In genomic region chr6:36032245-36032644, GRCh38 we compare ENCODE assay signal across 1 cellular context.
TF ChIP-seq lines count a peak whose summit lies in the region.

No MANE protein-coding gene starts in this region.

TF ChIP-seq in HepG2, 621 proteins besides CTCF, POLR2A, EP300 and RAD21:
- no peak for TF ChIP-seq SIN3B (IDR thresholded peaks at IDR 0.05; ENCODE audit: low read length)
- TF ChIP-seq ZNF335 (CRISPR knock-in tag; IDR thresholded peaks at IDR 0.05), result no peak
- TF ChIP-seq ZMYM4 (CRISPR knock-in tag; IDR thresholded peaks at IDR 0.05), result no peak
- no peak for TF ChIP-seq ZBTB46 (CRISPR knock-in tag; IDR thresholded peaks at IDR 0.05; ENCODE audit: borderline replicate concordance)
- TF ChIP-seq, protein P1, sequence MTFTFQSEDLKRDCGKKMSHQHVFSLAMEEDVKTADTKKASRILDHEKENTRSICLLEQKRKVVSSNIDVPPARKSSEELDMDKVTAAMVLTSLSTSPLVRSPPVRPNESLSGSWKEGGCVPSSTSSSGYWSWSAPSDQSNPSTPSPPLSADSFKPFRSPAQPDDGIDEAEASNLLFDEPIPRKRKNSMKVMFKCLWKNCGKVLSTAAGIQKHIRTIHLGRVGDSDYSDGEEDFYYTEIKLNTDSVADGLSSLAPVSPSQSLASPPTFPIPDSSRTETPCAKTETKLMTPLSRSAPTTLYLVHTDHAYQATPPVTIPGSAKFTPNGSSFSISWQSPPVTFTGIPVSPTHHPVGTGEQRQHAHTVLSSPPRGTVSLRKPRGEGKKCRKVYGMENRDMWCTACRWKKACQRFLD (CRISPR knock-in tag; IDR thresholded peaks at IDR 0.05; ENCODE audit: borderline replicate concordance), result no peak
- TF ChIP-seq, protein P2, sequence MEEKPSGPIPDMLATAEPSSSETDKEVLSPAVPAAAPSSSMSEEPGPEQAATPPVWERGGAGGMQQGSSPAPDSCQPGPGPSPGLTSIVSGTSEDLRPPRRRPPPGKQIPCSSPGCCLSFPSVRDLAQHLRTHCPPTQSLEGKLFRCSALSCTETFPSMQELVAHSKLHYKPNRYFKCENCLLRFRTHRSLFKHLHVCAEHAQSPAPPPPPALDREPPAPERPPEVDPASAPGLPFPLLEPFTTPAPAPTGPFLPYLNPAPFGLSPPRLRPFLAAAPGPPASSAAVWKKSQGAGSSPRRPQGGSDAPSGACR (CRISPR knock-in tag; IDR thresholded peaks at IDR 0.05), result no peak
- TF ChIP-seq ZZZ3 (CRISPR knock-in tag; IDR thresholded peaks at IDR 0.05; ENCODE audit: borderline replicate concordance), result no peak
- TF ChIP-seq PLSCR1 (CRISPR knock-in tag; IDR thresholded peaks at IDR 0.05; ENCODE audit: borderline replicate concordance), result no peak
- TF ChIP-seq SMAD9 (CRISPR knock-in tag; IDR thresholded peaks at IDR 0.05), result no peak
- TF ChIP-seq, protein P3, sequence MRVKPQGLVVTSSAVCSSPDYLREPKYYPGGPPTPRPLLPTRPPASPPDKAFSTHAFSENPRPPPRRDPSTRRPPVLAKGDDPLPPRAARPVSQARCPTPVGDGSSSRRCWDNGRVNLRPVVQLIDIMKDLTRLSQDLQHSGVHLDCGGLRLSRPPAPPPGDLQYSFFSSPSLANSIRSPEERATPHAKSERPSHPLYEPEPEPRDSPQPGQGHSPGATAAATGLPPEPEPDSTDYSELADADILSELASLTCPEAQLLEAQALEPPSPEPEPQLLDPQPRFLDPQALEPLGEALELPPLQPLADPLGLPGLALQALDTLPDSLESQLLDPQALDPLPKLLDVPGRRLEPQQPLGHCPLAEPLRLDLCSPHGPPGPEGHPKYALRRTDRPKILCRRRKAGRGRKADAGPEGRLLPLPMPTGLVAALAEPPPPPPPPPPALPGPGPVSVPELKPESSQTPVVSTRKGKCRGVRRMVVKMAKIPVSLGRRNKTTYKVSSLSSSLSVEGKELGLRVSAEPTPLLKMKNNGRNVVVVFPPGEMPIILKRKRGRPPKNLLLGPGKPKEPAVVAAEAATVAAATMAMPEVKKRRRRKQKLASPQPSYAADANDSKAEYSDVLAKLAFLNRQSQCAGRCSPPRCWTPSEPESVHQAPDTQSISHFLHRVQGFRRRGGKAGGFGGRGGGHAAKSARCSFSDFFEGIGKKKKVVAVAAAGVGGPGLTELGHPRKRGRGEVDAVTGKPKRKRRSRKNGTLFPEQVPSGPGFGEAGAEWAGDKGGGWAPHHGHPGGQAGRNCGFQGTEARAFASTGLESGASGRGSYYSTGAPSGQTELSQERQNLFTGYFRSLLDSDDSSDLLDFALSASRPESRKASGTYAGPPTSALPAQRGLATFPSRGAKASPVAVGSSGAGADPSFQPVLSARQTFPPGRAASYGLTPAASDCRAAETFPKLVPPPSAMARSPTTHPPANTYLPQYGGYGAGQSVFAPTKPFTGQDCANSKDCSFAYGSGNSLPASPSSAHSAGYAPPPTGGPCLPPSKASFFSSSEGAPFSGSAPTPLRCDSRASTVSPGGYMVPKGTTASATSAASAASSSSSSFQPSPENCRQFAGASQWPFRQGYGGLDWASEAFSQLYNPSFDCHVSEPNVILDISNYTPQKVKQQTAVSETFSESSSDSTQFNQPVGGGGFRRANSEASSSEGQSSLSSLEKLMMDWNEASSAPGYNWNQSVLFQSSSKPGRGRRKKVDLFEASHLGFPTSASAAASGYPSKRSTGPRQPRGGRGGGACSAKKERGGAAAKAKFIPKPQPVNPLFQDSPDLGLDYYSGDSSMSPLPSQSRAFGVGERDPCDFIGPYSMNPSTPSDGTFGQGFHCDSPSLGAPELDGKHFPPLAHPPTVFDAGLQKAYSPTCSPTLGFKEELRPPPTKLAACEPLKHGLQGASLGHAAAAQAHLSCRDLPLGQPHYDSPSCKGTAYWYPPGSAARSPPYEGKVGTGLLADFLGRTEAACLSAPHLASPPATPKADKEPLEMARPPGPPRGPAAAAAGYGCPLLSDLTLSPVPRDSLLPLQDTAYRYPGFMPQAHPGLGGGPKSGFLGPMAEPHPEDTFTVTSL (CRISPR knock-in tag; IDR thresholded peaks at IDR 0.05; ENCODE audit: borderline replicate concordance), result no peak
